1 cellular context compared by ENCODE assay signal in genomic region chr1:156081174-156082110, GRCh38.
TF ChIP-seq lines count a peak whose summit lies in the region.

No MANE protein-coding gene starts in this region.

TF ChIP-seq in K562, 482 proteins besides CTCF, POLR2A, EP300 and RAD21 (continued from another document):
- no peak for TF ChIP-seq ATF4 (CRISPR knock-in tag; IDR thresholded peaks at IDR 0.05)
